ENCODE assay signal across 18 cellular contexts in the genomic region with DNA sequence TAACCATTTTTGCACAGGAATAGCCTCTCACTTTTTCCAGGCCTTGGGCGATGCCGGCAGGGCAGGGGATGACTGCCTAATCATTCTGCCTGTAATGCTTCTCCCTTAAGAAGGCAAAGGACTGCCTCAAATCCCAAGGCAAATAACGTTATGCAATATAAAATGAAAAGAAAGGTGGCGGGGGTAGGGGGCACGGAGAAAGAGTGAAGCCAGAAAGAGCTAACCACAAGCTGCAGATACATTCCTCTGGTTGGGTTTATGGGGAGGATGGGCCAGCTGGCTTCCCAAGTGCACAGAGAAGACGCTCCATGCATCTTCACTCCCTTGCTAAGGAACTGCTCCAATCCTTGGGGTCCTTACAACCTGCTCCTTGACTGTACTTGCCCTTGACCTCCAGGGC.
DNase-seq lines count a peak whose midpoint lies in the region; ATAC-seq and TF ChIP-seq lines count a peak whose summit lies in the region.
"Had no signal": no experiment of that assay in that cellular context is flagged by ENCODE, and none has a peak within 500 bp of the region (broad histone marks: within the 10 kb centered on the region; RNA-seq: fewer than 3 reads in every experiment).

No MANE protein-coding gene starts in this region.

- H3K9ac ChIP-seq in subcutaneous abdominal adipose tissue (ENCODE audit: low read length in 5 of 5), result peak overlapping the region in 1 of 5 donors; percentile 13

- intact Hi-C loops in heart left ventricle (cut with DNase I), result loop anchor here in 5 of 10 donors (5.0 to 10.0 kb wide), 6 partner anchors 65 to 727 kb away; partner anchors contain the start of gene FOXN3 (in 3 of the 5)
- intact Hi-C loops in cardiac septum (cut with DNase I), result no loop called here

- ATAC-seq in heart left ventricle, result no peak
- no peak for ATAC-seq in naive B cell (ENCODE audit: low read depth in 2 of 2)
- ATAC-seq in GM18517 (IDR thresholded peaks at IDR 0.05; ENCODE audit: unreplicated experiment), result no peak
- ATAC-seq: activated CD8-positive, alpha-beta memory T cell treated with anti-CD3 and anti-CD28 coated beads, Interleukin-2, amount 10 ng/mL, durations not matched to agents 7 days and 5 days had no signal

- peak overlapping the region in 6 of 8 donors; percentile 72 to 89 (median 81) for H3K4me3 Mint-ChIP-seq in naive B cell
- H3K4me3 Mint-ChIP-seq: activated CD8-positive, alpha-beta memory T cell treated with anti-CD3 and anti-CD28 coated beads, Interleukin-2, amount 10 ng/mL, durations not matched to agents 7 days and 5 days; CD4-positive, CD25-positive, alpha-beta regulatory T cell; natural killer cell had no signal

- H3K36me3 Mint-ChIP-seq in naive B cell, result peaks cover 8 to 12% of the 10 kb centered on the region in 2 donors
- H3K36me3 Mint-ChIP-seq: natural killer cell had no signal

- H3K4me3 ChIP-seq in heart left ventricle (no peak overlapping the region), subcutaneous abdominal adipose tissue (ENCODE audit: low read depth in 1 of 5, low read length in 5 of 5) (no peak overlapping the region)
- H3K4me3 ChIP-seq: PC-9 had no signal

- H3K27me3 ChIP-seq in heart left ventricle, result no peaks in the 10 kb centered on the region
- no peaks in the 10 kb centered on the region for H3K27me3 ChIP-seq in subcutaneous abdominal adipose tissue (ENCODE audit: control insufficient read depth in 5 of 5, insufficient read depth in 4 of 5, low read length in 5 of 5)

- WGBS in heart left ventricle, 4 donors, result 69 to 82% (median 78%) methylated on average over 6 of the region's 6 CpGs

- H3K36me3 ChIP-seq in heart left ventricle (peaks cover 0 to 30% (median 11%) of the 10 kb centered on the region in 9 donors), subcutaneous abdominal adipose tissue (ENCODE audit: control insufficient read depth in 5 of 5, insufficient read depth in 5 of 5, low read length in 5 of 5) (peaks cover 0 to 14% (median 7%) of the 10 kb centered on the region in 5 donors)

- TF ChIP-seq POLR2A in heart left ventricle (IDR thresholded peaks at IDR 0.05), result no peak

- peaks cover 24 to 50% (median 39%) of the 10 kb centered on the region in 3 donors for H3K4me1 Mint-ChIP-seq in naive B cell
- H3K4me1 Mint-ChIP-seq: activated CD8-positive, alpha-beta memory T cell treated with anti-CD3 and anti-CD28 coated beads, Interleukin-2, amount 10 ng/mL, durations not matched to agents 7 days and 5 days had no signal

- H3K27ac Mint-ChIP-seq in naive B cell, result peak overlapping the region; percentile 44 to 97 (median 88)
- H3K27ac Mint-ChIP-seq: activated CD8-positive, alpha-beta memory T cell treated with anti-CD3 and anti-CD28 coated beads, Interleukin-2, amount 10 ng/mL, durations not matched to agents 7 days and 5 days had no signal

- no peaks in the 10 kb centered on the region for H3K9me3 ChIP-seq in heart left ventricle
- no peaks in the 10 kb centered on the region for H3K9me3 ChIP-seq in subcutaneous abdominal adipose tissue (ENCODE audit: control insufficient read depth in 5 of 5, low read length in 5 of 5)

- H3K27ac ChIP-seq in heart left ventricle (peak overlapping the region in 11 of 12 donors; percentile 37 to 80 (median 68)), VCaP (peak overlapping the region; percentile 83), subcutaneous abdominal adipose tissue (ENCODE audit: low read depth, low read length) (peak overlapping the region; percentile 67)
- H3K27ac ChIP-seq: PC-9 had no signal

- DNase-seq in heart left ventricle (no peak), cardiac septum (ENCODE audit: low spot score) (no peak), naive B cell (no peak), MV-4-11 (lab: John Stamatoyannopoulos, UW) (no peak), RPMI8226 (no peak)
- DNase-seq: activated CD8-positive, alpha-beta memory T cell treated with anti-CD3 and anti-CD28 coated beads, Interleukin-2, amount 10 ng/mL, durations not matched to agents 7 days and 5 days; amygdala; CD4-positive, CD25-positive, alpha-beta regulatory T cell; DMS79; hippocampal formation; mammary epithelial cell; natural killer cell; NCI-H187 treated with DMSO at 0.1 percent for 48 hours; PC-9; stimulated activated CD4-positive, alpha-beta T cell treated with anti-CD3 and anti-CD28 coated beads, Interleukin-4, amount 100 ng/mL, for 1 hour had no signal

- TF ChIP-seq CTCF in heart left ventricle (IDR thresholded peaks at IDR 0.05), result no peak
- no peak for TF ChIP-seq CTCF in VCaP (conservative IDR thresholded peaks at IDR 0.05)

- H3K9me3 Mint-ChIP-seq in naive B cell, result no peaks in the 10 kb centered on the region
- H3K9me3 Mint-ChIP-seq: CD4-positive, CD25-positive, alpha-beta regulatory T cell; natural killer cell had no signal

- H3K4me1 ChIP-seq in heart left ventricle (peaks cover 4 to 47% (median 35%) of the 10 kb centered on the region in 12 donors), subcutaneous abdominal adipose tissue (ENCODE audit: control insufficient read depth in 5 of 5, insufficient read depth in 5 of 5, low read length in 5 of 5) (peaks cover 5 to 45% (median 36%) of the 10 kb centered on the region in 5 donors)

- no peaks in the 10 kb centered on the region for H3K27me3 Mint-ChIP-seq in naive B cell
- H3K27me3 Mint-ChIP-seq: activated CD8-positive, alpha-beta memory T cell treated with anti-CD3 and anti-CD28 coated beads, Interleukin-2, amount 10 ng/mL, durations not matched to agents 7 days and 5 days; CD4-positive, CD25-positive, alpha-beta regulatory T cell had no signal
